13 cellular contexts compared by ENCODE assay signal in genomic region chr3:177835917-177836316, GRCh38.
DNase-seq lines count a peak whose midpoint lies in the region; ATAC-seq, FAIRE-seq and TF ChIP-seq lines count a peak whose summit lies in the region.
"Had no signal": no experiment of that assay in that cellular context is flagged by ENCODE, and none has a peak within 500 bp of the region (broad histone marks: within the 10 kb centered on the region; RNA-seq: fewer than 3 reads in every experiment).

No MANE protein-coding gene starts in this region.

- intact Hi-C loops in K562 (cut with micrococcal nuclease), result no loop called here

- peaks cover 7% of the 10 kb centered on the region for H3K27me3 Mint-ChIP-seq in activated T-cell treated with anti-CD3 and anti-CD28 coated beads, Interleukin-2, amount 50 U/mL, for 72 hours (ENCODE audit: low read depth)

- peaks cover 0 to 5% of the 10 kb centered on the region in 2 experiments; a peak in 1 of 5 replicates for H3K27me3 ChIP-seq in K562 (ENCODE audit: control insufficient read depth in 2 of 2, insufficient read depth in 2 of 2, low read length in 2 of 2)
- no peaks in the 10 kb centered on the region for H3K27me3 ChIP-seq in suprapubic skin
- H3K27me3 ChIP-seq: ascending aorta, BLaER1, heart right ventricle had no signal

- peaks cover 17% of the 10 kb centered on the region for H3K4me1 Mint-ChIP-seq in activated T-cell treated with anti-CD3 and anti-CD28 coated beads, Interleukin-2, amount 50 U/mL, for 72 hours (ENCODE audit: low read depth)

- in situ Hi-C loops in K562 (cut with MboI), result no loop called here

- no peaks in the 10 kb centered on the region for H3K36me3 Mint-ChIP-seq in activated T-cell treated with anti-CD3 and anti-CD28 coated beads, Interleukin-2, amount 50 U/mL, for 72 hours (ENCODE audit: insufficient read depth in 2 of 2)
- H3K36me3 Mint-ChIP-seq: type B pancreatic cell had no signal

- WGBS in K562 (ENCODE audit: insufficient coverage, low coverage, missing lambda C conversion rate), result 8% methylated on average over 1 of the region's 1 CpG
- WGBS in suprapubic skin, result 65% methylated on average over 1 of the region's 1 CpG

- no peaks in the 10 kb centered on the region for H3K9me3 ChIP-seq in K562 (replicated peaks; ENCODE audit: control insufficient read depth, insufficient read depth, low read depth, low read length)
- H3K9me3 ChIP-seq in suprapubic skin, result no peaks in the 10 kb centered on the region
- H3K9me3 ChIP-seq: ascending aorta, heart right ventricle had no signal

- no peak overlapping the region for H3K9ac ChIP-seq in K562 (ENCODE audit: insufficient read depth in 1 of 2, low read depth in 2 of 2, low read length in 2 of 2)
- H3K9ac ChIP-seq: BLaER1 had no signal

- CTCF ChIA-PET in K562 (lab: Yijun Ruan, JAX; ENCODE audit: low intra/inter-chr PET ratio), result no interaction called here

- H3K27ac Mint-ChIP-seq in activated T-cell treated with anti-CD3 and anti-CD28 coated beads, Interleukin-2, amount 50 U/mL, for 72 hours, result no peak overlapping the region

- H3K4me1 ChIP-seq in K562 (replicated peaks in 1 of 2; ENCODE audit: control insufficient read depth in 2 of 2, insufficient read depth in 2 of 2, low read length in 2 of 2) (no peaks in the 10 kb centered on the region; a peak in 3 of 5 replicates), suprapubic skin (peaks cover 23% of the 10 kb centered on the region)
- H3K4me1 ChIP-seq: ascending aorta had no signal

- no peaks in the 10 kb centered on the region for H3K9me1 ChIP-seq in K562 (ENCODE audit: control insufficient read depth, insufficient read depth, low read length)

- H3K27ac ChIP-seq in K562 (ENCODE audit: extremely low read depth, low read depth, low read length) (no peak overlapping the region), suprapubic skin (peak overlapping the region; percentile 58)
- H3K27ac ChIP-seq: ascending aorta, BLaER1 had no signal

- DNase-seq in activated T-cell treated with anti-CD3 and anti-CD28 coated beads, Interleukin-2, amount 50 U/mL, for 72 hours, result no peak
- no peak for DNase-seq in activated T-cell treated with anti-CD3 and anti-CD28 coated beads, Interleukin-2, amount 50 U/mL, for 1 hour
- DNase-seq in K562 (ENCODE audit: extremely low read depth in 1 of 4, low spot score in 3 of 4) (peak in 1 of 4 experiments; percentile 43), iris pigment epithelial cell (ENCODE audit: low read depth) (peak; percentile 100), suprapubic skin (ENCODE audit: low spot score in 2 of 2) (no peak), COLO668 (lab: John Stamatoyannopoulos, UW; ENCODE audit: unreplicated experiment) (no peak), medulla oblongata (ENCODE audit: extremely low spot score) (no peak)
- DNase-seq: heart right ventricle had no signal

- TF ChIP-seq RAD21 in K562 (CRISPR knock-in tag; conservative IDR thresholded peaks at IDR 0.05 in 1 of 2, IDR thresholded peaks at IDR 0.05 in 1 of 2), result no peak

- H3K4me3 ChIP-seq in K562 (no peak overlapping the region), suprapubic skin (no peak overlapping the region)
- H3K4me3 ChIP-seq: ascending aorta, BLaER1, heart right ventricle had no signal

- FAIRE-seq in K562 (lab: Jason Lieb, UNC), result peak; percentile 69

- no peak for TF ChIP-seq CTCF in K562 (IDR thresholded peaks at IDR 0.05 in 2 of 3, conservative IDR thresholded peaks at IDR 0.05 in 1 of 3; ENCODE audit: insufficient read depth in 2 of 3, low read depth in 1 of 3, low read length in 3 of 3)
- no peak for TF ChIP-seq CTCF in suprapubic skin (IDR thresholded peaks at IDR 0.05)

- TF ChIP-seq EP300 in K562 (IDR thresholded peaks at IDR 0.05; ENCODE audit: low read length) (no peak), suprapubic skin (IDR thresholded peaks at IDR 0.05) (no peak)

- H3K4me2 ChIP-seq in K562 (ENCODE audit: insufficient read depth, low read length), result no peak overlapping the region
- H3K4me2 ChIP-seq: BLaER1 had no signal

- H3K36me3 ChIP-seq in K562 (ENCODE audit: control insufficient read depth, insufficient read depth, low read length) (no peaks in the 10 kb centered on the region), suprapubic skin (no peaks in the 10 kb centered on the region)
- H3K36me3 ChIP-seq: ascending aorta, BLaER1, heart right ventricle had no signal

- no peaks in the 10 kb centered on the region for H4K20me1 ChIP-seq in K562 (replicated peaks; ENCODE audit: control insufficient read depth, insufficient read depth, low read length)
- H4K20me1 ChIP-seq: BLaER1 had no signal

- ATAC-seq in activated T-cell treated with anti-CD3 and anti-CD28 coated beads, Interleukin-2, amount 50 U/mL, for 72 hours (replicated peaks in 1 of 2), result peak; percentile 69 to 76
- peak; percentile 37; the same call in 1 of the 3 replicates for ATAC-seq in K562
- ATAC-seq in GM21786 (IDR thresholded peaks at IDR 0.05; ENCODE audit: unreplicated experiment), result no peak

- no peak overlapping the region for H3K4me3 Mint-ChIP-seq in activated T-cell treated with anti-CD3 and anti-CD28 coated beads, Interleukin-2, amount 50 U/mL, for 72 hours
- H3K4me3 Mint-ChIP-seq: nephron, type B pancreatic cell had no signal

- POLR2A ChIA-PET in K562 (lab: Yijun Ruan, JAX), result no interaction called here

- H2AFZ ChIP-seq in K562 (ENCODE audit: low read depth, low read length), result no peak overlapping the region

- H3K9me3 Mint-ChIP-seq in activated T-cell treated with anti-CD3 and anti-CD28 coated beads, Interleukin-2, amount 50 U/mL, for 72 hours, result no peaks in the 10 kb centered on the region
- H3K9me3 Mint-ChIP-seq: nephron, type B pancreatic cell had no signal

- no peaks in the 10 kb centered on the region for H3K79me2 ChIP-seq in K562 (ENCODE audit: control insufficient read depth, insufficient read depth, low read length)

- no peak for TF ChIP-seq POLR2A in K562 (conservative IDR thresholded peaks at IDR 0.05)
- no peak for TF ChIP-seq POLR2A in suprapubic skin (IDR thresholded peaks at IDR 0.05)

- BruUV-seq in K562 (replicated peaks; lab: Mats Ljungman, UMichigan), result no TSS peak

TF ChIP-seq in K562, 482 proteins besides CTCF, POLR2A, EP300 and RAD21 (continues in another document):
- peak; percentile 21; the same call in 1 of the 2 replicates for TF ChIP-seq ARID1B (IDR thresholded peaks at IDR 0.05)
- TF ChIP-seq SMAD4 (CRISPR knock-in tag; conservative IDR thresholded peaks at IDR 0.05), result no peak
- TF ChIP-seq SMARCB1 (IDR thresholded peaks at IDR 0.05; ENCODE audit: insufficient read length, low read depth), result no peak
- 0 out of 2 replicates have a peak, but pooled peaks have one; percentile 25 for TF ChIP-seq FOXJ2 (tag; IDR thresholded peaks at IDR 0.05)
- no peak for TF ChIP-seq DLX4 (CRISPR knock-in tag; IDR thresholded peaks at IDR 0.05)
- peak; percentile 39; the same call in 1 of the 2 replicates for TF ChIP-seq PKNOX1 (IDR thresholded peaks at IDR 0.05)
- no peak for TF ChIP-seq TARDBP (IDR thresholded peaks at IDR 0.05)
- no peak for TF ChIP-seq GATA2 (CRISPR knock-in tag; IDR thresholded peaks at IDR 0.05)
- no peak for TF ChIP-seq E2F3 (CRISPR knock-in tag; IDR thresholded peaks at IDR 0.05)
- TF ChIP-seq FOSL1 (tag; conservative IDR thresholded peaks at IDR 0.05), result peak; percentile 58; the same call in 1 of the 2 replicates
- TF ChIP-seq IRF9 (tag; IDR thresholded peaks at IDR 0.05), result no peak
- no peak for TF ChIP-seq FOXK2 (conservative IDR thresholded peaks at IDR 0.05 in 1 of 2, IDR thresholded peaks at IDR 0.05 in 1 of 2; ENCODE audit: low read depth in 2 of 2)
- peak; percentile 51 for TF ChIP-seq MEIS2 (IDR thresholded peaks at IDR 0.05; ENCODE audit: partially characterized antibody)
- TF ChIP-seq ATF2 (CRISPR knock-in tag; IDR thresholded peaks at IDR 0.05), result no peak
- TF ChIP-seq GTF2F1 (IDR thresholded peaks at IDR 0.05; ENCODE audit: low read depth, low read length), result no peak
